ENCODE assay signal across 16 cellular contexts in genomic region chr1:66302810-66303209, GRCh38.
DNase-seq lines count a peak whose midpoint lies in the region; ATAC-seq and TF ChIP-seq lines count a peak whose summit lies in the region.
"Had no signal": no experiment of that assay in that cellular context is flagged by ENCODE, and none has a peak within 500 bp of the region (broad histone marks: within the 10 kb centered on the region; RNA-seq: fewer than 3 reads in every experiment).

No MANE protein-coding gene starts in this region.

- H3K27ac ChIP-seq in PC-3 (ENCODE audit: low read length): no peak overlapping the region
- H3K27ac ChIP-seq: esophagus squamous epithelium, upper lobe of left lung had no signal

- no peak for TF ChIP-seq POLR2A in lower leg skin (IDR thresholded peaks at IDR 0.05)

- H3F3A ChIP-seq in PC-3 (ENCODE audit: low read length, unreplicated experiment): no peaks in the 10 kb centered on the region

- POLR2A ChIA-PET in PC-3 (lab: Charles Lee; ENCODE audit: unreplicated experiment): no interaction called here

- H3K27ac Mint-ChIP-seq in activated naive CD4-positive, alpha-beta T cell treated with anti-CD3 and anti-CD28 coated beads, Interleukin-2, amount 10 ng/mL, durations not matched to agents 7 days and 5 days: peak overlapping the region; percentile 49
- H3K27ac Mint-ChIP-seq in stimulated activated naive B cell treated with anti-CD40 and anti-IgM and Interleukin-4, amounts not matched to agents 10 μg/mL and 1 μg/mL and 100 μg/mL, for 72 hours: no peak overlapping the region
- H3K27ac Mint-ChIP-seq: H9 had no signal

- no peak overlapping the region for H3K4me3 ChIP-seq in PC-3 (ENCODE audit: low read length)
- H3K4me3 ChIP-seq in choroid plexus epithelial cell (ENCODE audit: low read depth, low read length): no peak overlapping the region
- H3K4me3 ChIP-seq in lower leg skin (ENCODE audit: low read depth, poor library complexity, severe bottlenecking): no peak overlapping the region
- H3K4me3 ChIP-seq: esophagus squamous epithelium, upper lobe of left lung had no signal

- H3K9me3 ChIP-seq in PC-3 (ENCODE audit: low read length): no peaks in the 10 kb centered on the region
- H3K9me3 ChIP-seq: esophagus squamous epithelium, upper lobe of left lung had no signal

- H3K4me1 ChIP-seq in PC-3 (ENCODE audit: insufficient read depth, low read length): no peaks in the 10 kb centered on the region; the same call in 1 of the 2 replicates

- no TSS peak for BruUV-seq in PC-3 (replicated peaks; lab: Mats Ljungman, UMichigan)

- CTCF ChIA-PET in activated naive CD4-positive, alpha-beta T cell treated with anti-CD3 and anti-CD28 coated beads, Interleukin-2, amount 10 ng/mL, durations not matched to agents 7 days and 5 days (lab: Charles Lee): interaction anchor here (0.8 to 2.8 kb wide), 6 partner anchors 13 to 47 kb away, joined by 3 to 10 read pairs (median 4); no protein-coding TSS in a partner anchor
- CTCF ChIA-PET in PC-3 (lab: Charles Lee): no interaction called here

- no peak for TF ChIP-seq CTCF in PC-3 (conservative IDR thresholded peaks at IDR 0.05; ENCODE audit: low read depth, low read length)
- no peak for TF ChIP-seq CTCF in choroid plexus epithelial cell (conservative IDR thresholded peaks at IDR 0.05; ENCODE audit: low read depth, low read length)
- TF ChIP-seq CTCF in lower leg skin (IDR thresholded peaks at IDR 0.05): no peak

- H3K4me3 Mint-ChIP-seq in activated naive CD4-positive, alpha-beta T cell treated with anti-CD3 and anti-CD28 coated beads, Interleukin-2, amount 10 ng/mL, durations not matched to agents 7 days and 5 days: no peak overlapping the region
- no peak overlapping the region for H3K4me3 Mint-ChIP-seq in stimulated activated naive B cell treated with anti-CD40 and anti-IgM and Interleukin-4, amounts not matched to agents 10 μg/mL and 1 μg/mL and 100 μg/mL, for 72 hours
- H3K4me3 Mint-ChIP-seq: H9 had no signal

- peaks cover 34% of the 10 kb centered on the region for H3K4me1 Mint-ChIP-seq in activated naive CD4-positive, alpha-beta T cell treated with anti-CD3 and anti-CD28 coated beads, Interleukin-2, amount 10 ng/mL, durations not matched to agents 7 days and 5 days
- H3K4me1 Mint-ChIP-seq in stimulated activated naive B cell treated with anti-CD40 and anti-IgM and Interleukin-4, amounts not matched to agents 10 μg/mL and 1 μg/mL and 100 μg/mL, for 72 hours: peaks cover 7 to 11% of the 10 kb centered on the region in 2 donors
- H3K4me1 Mint-ChIP-seq: H9 had no signal

- ATAC-seq in PC-3 (peak; percentile 53; the same call in 1 of the 2 replicates), GM19351 (IDR thresholded peaks at IDR 0.05; ENCODE audit: unreplicated experiment) (no peak)
- ATAC-seq in stimulated activated naive B cell treated with anti-CD40 and anti-IgM and Interleukin-4, amounts not matched to agents 10 μg/mL and 1 μg/mL and 100 μg/mL, for 72 hours (replicated peaks): peak; percentile 19 to 50

- intact Hi-C loops in PC-3 (cut with micrococcal nuclease) (no loop called here), lower leg skin (cut with DNase I; ENCODE audit: low total_unique reads) (no loop called here)

- H3K27me3 Mint-ChIP-seq in activated naive CD4-positive, alpha-beta T cell treated with anti-CD3 and anti-CD28 coated beads, Interleukin-2, amount 10 ng/mL, durations not matched to agents 7 days and 5 days: no peaks in the 10 kb centered on the region
- no peaks in the 10 kb centered on the region for H3K27me3 Mint-ChIP-seq in stimulated activated naive B cell treated with anti-CD40 and anti-IgM and Interleukin-4, amounts not matched to agents 10 μg/mL and 1 μg/mL and 100 μg/mL, for 72 hours

- H3K9me3 Mint-ChIP-seq in activated naive CD4-positive, alpha-beta T cell treated with anti-CD3 and anti-CD28 coated beads, Interleukin-2, amount 10 ng/mL, durations not matched to agents 7 days and 5 days: no peaks in the 10 kb centered on the region
- no peaks in the 10 kb centered on the region for H3K9me3 Mint-ChIP-seq in stimulated activated naive B cell treated with anti-CD40 and anti-IgM and Interleukin-4, amounts not matched to agents 10 μg/mL and 1 μg/mL and 100 μg/mL, for 72 hours
- H3K9me3 Mint-ChIP-seq: H9 had no signal

- no peak overlapping the region for H3K9ac ChIP-seq in PC-3 (ENCODE audit: low read length)

- H3K4me2 ChIP-seq in PC-3 (ENCODE audit: low read length): no peak overlapping the region

- no peaks in the 10 kb centered on the region for H3K27me3 ChIP-seq in PC-3 (ENCODE audit: low read length)
- H3K27me3 ChIP-seq: esophagus squamous epithelium, upper lobe of left lung had no signal

- no peaks in the 10 kb centered on the region for H4K20me1 ChIP-seq in PC-3 (ENCODE audit: low read length)

- no peak overlapping the region for H2AFZ ChIP-seq in PC-3 (ENCODE audit: low read length)

- DNase-seq in activated naive CD4-positive, alpha-beta T cell treated with anti-CD3 and anti-CD28 coated beads, Interleukin-2, amount 10 ng/mL, durations not matched to agents 7 days and 5 days: no peak
- no peak for DNase-seq in activated naive CD4-positive, alpha-beta T cell treated with Interleukin-2 at 50 U/mL for 16 hours
- DNase-seq in PC-3 (peak; percentile 37), choroid plexus epithelial cell (ENCODE audit: low read depth) (peak; percentile 6), lower leg skin (ENCODE audit: low spot score in 2 of 2) (no peak)
- no peak for DNase-seq in stimulated activated naive B cell treated with anti-CD40 and anti-IgM and Interleukin-4, amounts not matched to agents 10 μg/mL and 1 μg/mL and 100 μg/mL, for 72 hours
- no peak for DNase-seq in effector CD8-positive, alpha-beta T cell (lab: John Stamatoyannopoulos, UW)
- DNase-seq: activated CD4-positive, alpha-beta T cell treated with anti-CD3 and anti-CD28 coated beads, Interleukin-2, amount 50 U/mL, for 1 hour; activated naive CD4-positive, alpha-beta T cell treated with anti-CD3 and anti-CD28 coated beads, Interleukin-2, amount 50 U/mL, for 16 hours; esophagus squamous epithelium; H9; NCI-H1092; posterior cingulate gyrus; stimulated activated CD8-positive, alpha-beta memory T cell treated with anti-CD3 and anti-CD28 coated beads, Interleukin-4, amount 100 ng/mL, for 48 hours; upper lobe of left lung had no signal

- whole genome bisulfite sequencing in lower leg skin, 2 donors: 63% methylated on average over 1 of the region's 1 CpG

- H3K36me3 Mint-ChIP-seq in activated naive CD4-positive, alpha-beta T cell treated with anti-CD3 and anti-CD28 coated beads, Interleukin-2, amount 10 ng/mL, durations not matched to agents 7 days and 5 days: peaks cover 3% of the 10 kb centered on the region
- H3K36me3 Mint-ChIP-seq in stimulated activated naive B cell treated with anti-CD40 and anti-IgM and Interleukin-4, amounts not matched to agents 10 μg/mL and 1 μg/mL and 100 μg/mL, for 72 hours: no peaks in the 10 kb centered on the region

- no peaks in the 10 kb centered on the region for H3K79me2 ChIP-seq in PC-3 (ENCODE audit: low read length)

- H3K36me3 ChIP-seq in PC-3 (ENCODE audit: low read depth, low read length): no peaks in the 10 kb centered on the region
- H3K36me3 ChIP-seq: esophagus squamous epithelium, upper lobe of left lung had no signal

- H3K9me2 ChIP-seq in PC-3 (replicated peaks; ENCODE audit: low read length): peaks cover 5% of the 10 kb centered on the region; the same call in 1 of the 2 replicates

Comparison
In these comparisons a context has a peak if more than half of its experiments do, and no peak if none do; other contexts are left out.
1. DNase-seq: peak in PC-3 (single experiment) and choroid plexus epithelial cell (single experiment); none in activated naive CD4-positive, alpha-beta T cell treated with anti-CD3 and anti-CD28 coated beads, Interleukin-2, amount 10 ng/mL, durations not matched to agents 7 days and 5 days (single experiment), activated naive CD4-positive, alpha-beta T cell treated with Interleukin-2 at 50 U/mL for 16 hours (single experiment), stimulated activated naive B cell treated with anti-CD40 and anti-IgM and Interleukin-4, amounts not matched to agents 10 μg/mL and 1 μg/mL and 100 μg/mL, for 72 hours (single experiment), effector CD8-positive, alpha-beta T cell (single experiment) and lower leg skin (0 of 2).